Comparison of ENCODE assay signal across 8 cellular contexts in genomic region chr5:54518146-54519082, GRCh38. TPM values are rescaled to one million over a fixed set of nuclear protein-coding genes. Genes with fewer than 3 reads are reported as not detected.
DNase-seq lines count a peak whose midpoint lies in the region; ATAC-seq and TF ChIP-seq lines count a peak whose summit lies in the region.

No MANE protein-coding gene starts in this region.

- CTCF ChIA-PET in HEK293T (lab: Yijun Ruan, JAX) = interaction anchor here (0.6 to 2.5 kb wide), 5 partner anchors 8 to 349 kb away, joined by 3 to 16 read pairs (median 3); no protein-coding TSS in a partner anchor

- peaks cover 40 to 51% (median 41%) of the 10 kb centered on the region in 3 donors for H3K4me1 Mint-ChIP-seq in naive B cell
- peaks cover 56% of the 10 kb centered on the region for H3K4me1 Mint-ChIP-seq in stimulated activated naive CD8-positive, alpha-beta T cell treated with anti-CD3 and anti-CD28 coated beads, Interleukin-15, amount 100 ng/mL, for 72 hours

- ATAC-seq in naive B cell (ENCODE audit: low read depth in 2 of 2) = peak; percentile 60 to 62
- ATAC-seq in stimulated activated naive CD8-positive, alpha-beta T cell treated with anti-CD3 and anti-CD28 coated beads, Interleukin-15, amount 100 ng/mL, for 72 hours = peak; percentile 79

- peak overlapping the region in 4 of 6 donors; percentile 28 to 87 (median 82) for H3K27ac Mint-ChIP-seq in naive B cell
- H3K27ac Mint-ChIP-seq in stimulated activated naive CD8-positive, alpha-beta T cell treated with anti-CD3 and anti-CD28 coated beads, Interleukin-15, amount 100 ng/mL, for 72 hours = no peak overlapping the region

- DNase-seq in HEK293T (ENCODE audit: extremely low spot score) (peak; percentile 55), NCI-H2171 (lab: John Stamatoyannopoulos, UW) (peak; percentile 56), activated T-cell treated with anti-CD3 and anti-CD28 coated beads for 1 hour (ENCODE audit: low read depth) (peak; percentile 41), erythroblast (lab: John Stamatoyannopoulos, UW) (peak; percentile 65 to 67), naive B cell (peak; percentile 59), middle frontal gyrus (ENCODE audit: extremely low spot score, low spot score) (no peak)
- peak; percentile 65 to 68 for DNase-seq in stimulated activated naive CD8-positive, alpha-beta T cell treated with anti-CD3 and anti-CD28 coated beads, Interleukin-15, amount 100 ng/mL, for 72 hours

- POLR2A ChIA-PET in HEK293T (lab: Yijun Ruan, JAX) = interaction anchor here (1.2 kb wide), 1 partner anchor 326 kb away, joined by 4 read pairs; no protein-coding TSS in a partner anchor

- peaks cover 0 to 23% of the 10 kb centered on the region in 2 donors for H3K36me3 Mint-ChIP-seq in naive B cell

- H3K4me3 Mint-ChIP-seq in naive B cell = peak overlapping the region; percentile 87 to 100 (median 96)
- H3K4me3 Mint-ChIP-seq in stimulated activated naive CD8-positive, alpha-beta T cell treated with anti-CD3 and anti-CD28 coated beads, Interleukin-15, amount 100 ng/mL, for 72 hours = peak overlapping the region; percentile 82 to 83

- no peaks in the 10 kb centered on the region for H3K9me3 Mint-ChIP-seq in naive B cell
- H3K9me3 Mint-ChIP-seq in stimulated activated naive CD8-positive, alpha-beta T cell treated with anti-CD3 and anti-CD28 coated beads, Interleukin-15, amount 100 ng/mL, for 72 hours = no peaks in the 10 kb centered on the region

- TF ChIP-seq POLR2A in erythroblast (IDR thresholded peaks at IDR 0.05; ENCODE audit: low read length) = no peak

- H3K4me3 ChIP-seq in GM08714 (ENCODE audit: low read length) = peak overlapping the region; percentile 86

- peaks cover 0 to 6% (median 0%) of the 10 kb centered on the region in 3 donors for H3K27me3 Mint-ChIP-seq in naive B cell
- no peaks in the 10 kb centered on the region for H3K27me3 Mint-ChIP-seq in stimulated activated naive CD8-positive, alpha-beta T cell treated with anti-CD3 and anti-CD28 coated beads, Interleukin-15, amount 100 ng/mL, for 72 hours

TF ChIP-seq in HEK293T, 16 proteins besides CTCF, POLR2A, EP300 and RAD21:
- no peak for TF ChIP-seq ELF4 (IDR thresholded peaks at IDR 0.05)
- no peak for TF ChIP-seq ARNT (IDR thresholded peaks at IDR 0.05)
- TF ChIP-seq L3MBTL2 (conservative IDR thresholded peaks at IDR 0.05) = no peak; the same call in 1 of the 2 replicates
- no peak for TF ChIP-seq LEF1 (IDR thresholded peaks at IDR 0.05; ENCODE audit: borderline replicate concordance)
- no peak for TF ChIP-seq FOXM1 (IDR thresholded peaks at IDR 0.05; ENCODE audit: borderline replicate concordance)
- TF ChIP-seq SUZ12 (IDR thresholded peaks at IDR 0.05) = no peak
- TF ChIP-seq NFRKB (IDR thresholded peaks at IDR 0.05) = no peak
- no peak for TF ChIP-seq BHLHE40 (IDR thresholded peaks at IDR 0.05; ENCODE audit: borderline replicate concordance)
- TF ChIP-seq HDGF (IDR thresholded peaks at IDR 0.05; ENCODE audit: borderline replicate concordance) = no peak
- no peak for TF ChIP-seq ZNF384 (IDR thresholded peaks at IDR 0.05)
- TF ChIP-seq FOXA1 (IDR thresholded peaks at IDR 0.05) = no peak
- no peak for TF ChIP-seq TARDBP (IDR thresholded peaks at IDR 0.05)
- no peak for TF ChIP-seq SP1 (IDR thresholded peaks at IDR 0.05)
- no peak for TF ChIP-seq PKNOX1 (IDR thresholded peaks at IDR 0.05)
- TF ChIP-seq CTBP1 (IDR thresholded peaks at IDR 0.05; ENCODE audit: borderline replicate concordance) = no peak
- TF ChIP-seq FOXK2 (IDR thresholded peaks at IDR 0.05) = no peak

RNA-seq across cellular contexts. Expression of gene SNX18, which starts 0.9 kb away (rescaled TPM):
- 10 to 100 TPM in 1 of 6 donors, 1 to 10 TPM in 4, under 1 TPM in 1; 0.74 to 10.2 (median 7.6) TPM for polyA plus RNA-seq in naive B cell (ENCODE audit: low read depth in 6 of 6)

Comparison
In these comparisons a context has a peak if more than half of its experiments do, and no peak if none do; other contexts are left out.
1. H3K27ac Mint-ChIP-seq: peak in naive B cell (4 of 6); none in stimulated activated naive CD8-positive, alpha-beta T cell treated with anti-CD3 and anti-CD28 coated beads, Interleukin-15, amount 100 ng/mL, for 72 hours (0 of 2).